In genomic region chr3:105387122-105387751, GRCh38 we compare ENCODE assay signal across 1 cellular context.
A peak's percentile ranks its signal among the peaks of the same experiment; 100 is the strongest.
TF ChIP-seq lines count a peak whose summit lies in the region.

No MANE protein-coding gene starts in this region.

TF ChIP-seq in HepG2, 621 proteins besides CTCF, POLR2A, EP300 and RAD21 (continued from another document and continues in another):
- TF ChIP-seq ZNF609 (CRISPR knock-in tag; IDR thresholded peaks at IDR 0.05; ENCODE audit: borderline replicate concordance) (peak; percentile 96), HBP1 (CRISPR knock-in tag; IDR thresholded peaks at IDR 0.05; ENCODE audit: low read depth) (0 out of 2 replicates have a peak, but pooled peaks have one; percentile 56), HMG20B (CRISPR knock-in tag; conservative IDR thresholded peaks at IDR 0.05) (0 out of 2 replicates have a peak, but pooled peaks have one; percentile 57), ATF6 (CRISPR knock-in tag; conservative IDR thresholded peaks at IDR 0.05) (no peak), ZNF251 (CRISPR knock-in tag; IDR thresholded peaks at IDR 0.05) (no peak), ZNF232 (CRISPR knock-in tag; IDR thresholded peaks at IDR 0.05; ENCODE audit: borderline replicate concordance) (no peak), ZNF615 (CRISPR knock-in tag; IDR thresholded peaks at IDR 0.05; ENCODE audit: borderline replicate concordance) (no peak), MYNN (CRISPR knock-in tag; IDR thresholded peaks at IDR 0.05; ENCODE audit: low read depth) (no peak), ZNF143 (CRISPR knock-in tag; IDR thresholded peaks at IDR 0.05) (no peak), ZNF20 (CRISPR knock-in tag; IDR thresholded peaks at IDR 0.05) (no peak), FLYWCH1 (CRISPR knock-in tag; IDR thresholded peaks at IDR 0.05) (no peak), NCOA2 (CRISPR knock-in tag; IDR thresholded peaks at IDR 0.05) (peak; percentile 93), ZNF605 (CRISPR knock-in tag; IDR thresholded peaks at IDR 0.05) (no peak), IRX3 (CRISPR knock-in tag; IDR thresholded peaks at IDR 0.05; ENCODE audit: borderline replicate concordance, low read depth) (no peak), ZNF317 (CRISPR knock-in tag; IDR thresholded peaks at IDR 0.05) (peak; percentile 67; the same call in 1 of the 2 replicates), NFKB2 (CRISPR knock-in tag; IDR thresholded peaks at IDR 0.05; ENCODE audit: borderline replicate concordance) (no peak), THAP7 (CRISPR knock-in tag; IDR thresholded peaks at IDR 0.05) (no peak), MLLT10 (CRISPR knock-in tag; IDR thresholded peaks at IDR 0.05) (no peak), SP2 (CRISPR knock-in tag; IDR thresholded peaks at IDR 0.05) (no peak), PATZ1 (CRISPR knock-in tag; IDR thresholded peaks at IDR 0.05) (peak; percentile 38; the same call in 1 of the 2 replicates), SKIL (CRISPR knock-in tag; IDR thresholded peaks at IDR 0.05; ENCODE audit: borderline replicate concordance) (peak; percentile 70; the same call in 1 of the 2 replicates), PRDM15 (CRISPR knock-in tag; IDR thresholded peaks at IDR 0.05) (peak; percentile 30; the same call in 1 of the 2 replicates), TEAD2 (CRISPR knock-in tag; IDR thresholded peaks at IDR 0.05) (no peak), SMC3 (IDR thresholded peaks at IDR 0.05; ENCODE audit: low read length) (peak; percentile 52), ZBTB49 (CRISPR knock-in tag; IDR thresholded peaks at IDR 0.05; ENCODE audit: borderline replicate concordance) (no peak)
